In the genomic region with DNA sequence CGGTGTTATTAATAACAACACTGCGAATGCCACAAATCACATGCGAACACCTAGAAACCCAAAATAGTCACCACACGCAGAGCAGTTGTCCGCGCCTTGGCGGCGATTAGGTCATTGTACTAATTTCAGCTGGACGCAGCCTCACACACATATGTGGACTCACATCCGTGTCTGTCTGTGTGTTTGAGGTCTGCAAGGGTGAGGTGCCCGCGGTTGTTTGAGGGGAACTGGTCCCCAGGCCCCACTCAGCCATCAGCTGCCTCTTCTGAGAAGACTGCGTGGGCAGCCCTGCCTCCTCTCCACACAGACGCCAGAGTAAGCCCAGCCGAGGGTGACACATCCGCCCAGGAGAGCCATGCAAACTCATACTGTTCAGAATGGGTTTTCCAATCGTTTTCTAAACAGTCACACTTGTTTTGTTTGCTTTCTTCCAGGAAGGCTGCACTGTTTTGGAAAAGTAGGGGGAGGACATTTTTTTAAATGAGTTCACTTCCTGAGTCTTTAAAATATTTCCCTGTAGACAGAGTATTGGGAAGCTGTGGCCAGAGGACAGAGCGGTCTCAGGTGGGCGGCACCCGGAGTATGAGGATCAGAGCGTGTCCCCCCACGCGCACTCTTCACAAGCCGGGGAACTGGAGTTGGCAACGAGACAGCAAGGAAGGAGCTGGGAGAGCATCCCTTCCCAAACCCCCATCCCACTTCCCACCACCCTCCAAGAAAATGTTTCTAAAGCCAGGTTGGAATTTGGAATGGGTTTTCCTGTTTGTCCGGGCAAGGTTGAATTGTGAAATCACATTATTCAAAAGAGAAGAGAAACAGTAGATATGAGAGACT, we compare ENCODE assay signal across 8 cellular contexts. TPM values are rescaled to one million over a fixed set of nuclear protein-coding genes. Genes with fewer than 3 reads are reported as not detected.
DNase-seq lines count a peak whose midpoint lies in the region; ATAC-seq, FAIRE-seq and TF ChIP-seq lines count a peak whose summit lies in the region.

No MANE protein-coding gene starts in this region.

- H3K36me3 ChIP-seq in K562 (ENCODE audit: control insufficient read depth, insufficient read depth, low read length) (no peaks in the 10 kb centered on the region; the same call in 2 of the 3 replicates), right lobe of liver (no peaks in the 10 kb centered on the region), WERI-Rb-1 (no peaks in the 10 kb centered on the region)

- H3K9me3 ChIP-seq in K562 (replicated peaks; ENCODE audit: control insufficient read depth, insufficient read depth, low read depth, low read length) (peaks cover 6% of the 10 kb centered on the region), right lobe of liver (no peaks in the 10 kb centered on the region), WERI-Rb-1 (ENCODE audit: severe bottlenecking) (no peaks in the 10 kb centered on the region)

- H3K9ac ChIP-seq in K562 (ENCODE audit: insufficient read depth in 1 of 2, low read depth in 2 of 2, low read length in 2 of 2): peak overlapping the region in 1 of 2 experiments; percentile 23; a peak in 1 of 4 replicates

- no peaks in the 10 kb centered on the region for H3K79me2 ChIP-seq in K562 (ENCODE audit: control insufficient read depth, insufficient read depth, low read length)

- peaks cover 3% of the 10 kb centered on the region for H3K9me1 ChIP-seq in K562 (ENCODE audit: control insufficient read depth, insufficient read depth, low read length)

- intact Hi-C loops in K562 (cut with micrococcal nuclease): no loop called here
- intact Hi-C loops in right lobe of liver (cut with DNase I): loop anchor here (10.0 kb wide), 2 partner anchors 101 to 461 kb away; a partner anchor contains a TSS

- TF ChIP-seq POLR2A in K562 (conservative IDR thresholded peaks at IDR 0.05) (no peak), right lobe of liver (IDR thresholded peaks at IDR 0.05) (peak; percentile 62)

- peak overlapping the region; percentile 35 for H3K4me3 ChIP-seq in AG10803 (ENCODE audit: low read length)
- H3K4me3 ChIP-seq in K562: no peak overlapping the region
- peak overlapping the region; percentile 3 to 21 (median 19) for H3K4me3 ChIP-seq in right lobe of liver
- H3K4me3 ChIP-seq in WERI-Rb-1 (ENCODE audit: low read depth, low read length): no peak overlapping the region

- POLR2A ChIA-PET in K562 (lab: Yijun Ruan, JAX): interaction anchor here (0.6 to 0.9 kb wide), 4 partner anchors 26 to 535 kb away, joined by 3 read pairs; no protein-coding TSS in a partner anchor

- no peaks in the 10 kb centered on the region for H3K9me3 Mint-ChIP-seq in T-helper 2 cell treated with Interferon-gamma antibody and Interleukin-4, amounts not matched to agents 5 μg/mL and 100 μg/mL, for 36 hours

- ATAC-seq in GM19035 (IDR thresholded peaks at IDR 0.05; ENCODE audit: unreplicated experiment) (peak; percentile 63), HG03280 (IDR thresholded peaks at IDR 0.05; ENCODE audit: unreplicated experiment) (peak; percentile 50), K562 (peak; percentile 56), right lobe of liver (peak; percentile 26 to 55 (median 50))

- no peak for TF ChIP-seq RAD21 in K562 (CRISPR knock-in tag; conservative IDR thresholded peaks at IDR 0.05 in 1 of 2, IDR thresholded peaks at IDR 0.05 in 1 of 2)

- H3K27ac ChIP-seq in K562 (ENCODE audit: extremely low read depth, low read depth, low read length) (no peak overlapping the region), right lobe of liver (peak overlapping the region; percentile 88 to 97 (median 94)), WERI-Rb-1 (no peak overlapping the region)

- no peaks in the 10 kb centered on the region for H3K36me3 Mint-ChIP-seq in T-helper 2 cell treated with Interferon-gamma antibody and Interleukin-4, amounts not matched to agents 5 μg/mL and 100 μg/mL, for 36 hours (ENCODE audit: low read depth)

- H4K20me1 ChIP-seq in K562 (replicated peaks; ENCODE audit: control insufficient read depth, insufficient read depth, low read length): no peaks in the 10 kb centered on the region

- DNase-seq in AG10803 (ENCODE audit: low read depth) (peak; percentile 92), K562 (ENCODE audit: extremely low read depth in 1 of 4, low spot score in 3 of 4) (peak in 1 of 4 experiments; percentile 48), right lobe of liver (peak; percentile 67 to 83 (median 74)), WERI-Rb-1 (no peak)
- DNase-seq in T-helper 2 cell treated with Interferon-gamma antibody and Interleukin-4, amounts not matched to agents 5 μg/mL and 100 μg/mL, for 36 hours (ENCODE audit: low spot score): peak; percentile 86
- DNase-seq in stimulated activated CD4-positive, alpha-beta T cell treated with anti-CD3 and anti-CD28 coated beads, TNF-alpha, amount 100 ng/mL, for 1 hour (ENCODE audit: low read depth in 3 of 3, low spot score in 1 of 3): peak; percentile 21 to 49 (median 33)

- TF ChIP-seq EP300 in K562 (IDR thresholded peaks at IDR 0.05; ENCODE audit: low read length): no peak

- H3K4me1 Mint-ChIP-seq in T-helper 2 cell treated with Interferon-gamma antibody and Interleukin-4, amounts not matched to agents 5 μg/mL and 100 μg/mL, for 36 hours (ENCODE audit: low read depth): peaks cover 41% of the 10 kb centered on the region

- FAIRE-seq in K562 (lab: Jason Lieb, UNC): no peak

- H3K27ac Mint-ChIP-seq in T-helper 2 cell treated with Interferon-gamma antibody and Interleukin-4, amounts not matched to agents 5 μg/mL and 100 μg/mL, for 36 hours: peak overlapping the region; percentile 91

- H3K27me3 ChIP-seq in K562 (ENCODE audit: control insufficient read depth in 2 of 2, insufficient read depth in 2 of 2, low read length in 2 of 2) (no peaks in the 10 kb centered on the region), right lobe of liver (no peaks in the 10 kb centered on the region), WERI-Rb-1 (ENCODE audit: insufficient read depth, low read depth, severe bottlenecking) (no peaks in the 10 kb centered on the region)

- H3K4me3 Mint-ChIP-seq in T-helper 2 cell treated with Interferon-gamma antibody and Interleukin-4, amounts not matched to agents 5 μg/mL and 100 μg/mL, for 36 hours: peak overlapping the region; percentile 50

- peak overlapping the region; percentile 86 for H2AFZ ChIP-seq in K562 (ENCODE audit: low read depth, low read length)

- H3K4me1 ChIP-seq in K562 (replicated peaks in 1 of 2; ENCODE audit: control insufficient read depth in 2 of 2, insufficient read depth in 2 of 2, low read length in 2 of 2): peaks cover 21% of the 10 kb centered on the region in 2 experiments
- H3K4me1 ChIP-seq in right lobe of liver: peaks cover 0 to 77% (median 40%) of the 10 kb centered on the region in 4 donors

- no peak for TF ChIP-seq CTCF in AG10803 (conservative IDR thresholded peaks at IDR 0.05; ENCODE audit: low read length)
- TF ChIP-seq CTCF in K562 (IDR thresholded peaks at IDR 0.05 in 2 of 3, conservative IDR thresholded peaks at IDR 0.05 in 1 of 3; ENCODE audit: insufficient read depth in 2 of 3, low read depth in 1 of 3, low read length in 3 of 3): no peak
- no peak for TF ChIP-seq CTCF in right lobe of liver (IDR thresholded peaks at IDR 0.05)
- TF ChIP-seq CTCF in WERI-Rb-1 (IDR thresholded peaks at IDR 0.05; ENCODE audit: low read depth, low read length): no peak

- H3K27me3 Mint-ChIP-seq in T-helper 2 cell treated with Interferon-gamma antibody and Interleukin-4, amounts not matched to agents 5 μg/mL and 100 μg/mL, for 36 hours (ENCODE audit: low read depth): no peaks in the 10 kb centered on the region

- no TSS peak for BruUV-seq in K562 (replicated peaks; lab: Mats Ljungman, UMichigan)

- in situ Hi-C loops in K562 (cut with MboI): no loop called here

- 52% methylated on average over 26 of the region's 26 CpGs for WGBS in K562 (ENCODE audit: insufficient coverage, low coverage, missing lambda C conversion rate)
- WGBS in right lobe of liver (ENCODE audit: insufficient coverage, low coverage, low lambda C conversion rate, missing lambda C conversion rate): 17% methylated on average over 16 of the region's 26 CpGs

- CTCF ChIA-PET in K562 (lab: Yijun Ruan, JAX; ENCODE audit: low intra/inter-chr PET ratio): interaction anchor here (0.6 kb wide), 1 partner anchor 8 kb away, joined by 4 read pairs; no protein-coding TSS in a partner anchor

- peak overlapping the region; percentile 30; the same call in 1 of the 2 replicates for H3K4me2 ChIP-seq in K562 (ENCODE audit: insufficient read depth, low read length)

TF ChIP-seq in K562, 482 proteins besides CTCF, POLR2A, EP300 and RAD21 (continues in another document):
- no peak for TF ChIP-seq CCNT2 (IDR thresholded peaks at IDR 0.05; ENCODE audit: borderline replicate concordance, extremely low read depth, insufficient read length, low read depth, low read length)

RNA-seq across cellular contexts. Expression of a gene that starts 53.3 kb away (rescaled TPM):
- total RNA-seq in K562 (2011; cell fraction: chromatin; rRNA removed; ENCODE audit: low replicate concordance): 63.5 and 133 TPM in 2 replicates
- 96.9 and 106 TPM in 2 replicates for total RNA-seq in K562 (2011; cell fraction: nucleolus; rRNA removed)
- 165 and 259 TPM in 2 replicates for total RNA-seq in K562 (2011; cell fraction: nucleoplasm; rRNA removed)
- 136 and 154 TPM in 2 replicates for total RNA-seq in K562 (2014; rRNA removed)
- 165 and 211 TPM in 2 replicates for total RNA-seq in K562 (2014; rRNA removed; fragmentation: Illumina TruSeq; extraction: Trizol)
- total RNA-seq in K562 (2015; rRNA removed; fragmentation: Illumina TruSeq; extraction: Trizol): 124 and 131 TPM in 2 replicates
- 222 and 252 TPM in 2 replicates for total RNA-seq in K562 (2021)
- polyA plus RNA-seq in K562 (2011; rRNA removed): 334 and 469 TPM in 2 replicates
- polyA plus RNA-seq in K562 (2011; cell fraction: cytosol; rRNA removed): 47.6 and 124 TPM in 2 replicates
- 46.1 and 107 TPM in 2 replicates for polyA plus RNA-seq in K562 (2011; cell fraction: nucleus; rRNA removed)
- 197 and 293 TPM in 2 replicates for polyA plus RNA-seq in K562 (2012)
- 231 and 254 TPM in 2 replicates for polyA plus RNA-seq in K562 (2014; fragmentation: Illumina TruSeq; extraction: Trizol)
- 100 to 1,000 TPM in 1 of 2 experiments, 10 to 100 TPM in 1; 70.6 to 102 TPM for polyA plus RNA-seq in K562 (2014; fragmentation: Nextera tagmentation; extraction: Ambion mirVana)
- polyA plus RNA-seq in K562 (2014; rRNA removed): 159 and 165 TPM in 2 replicates
- 154 and 231 TPM in 2 replicates for polyA minus RNA-seq in K562 (2011; rRNA and poly(A)+ RNA removed)
- polyA minus RNA-seq in K562 (2011; cell fraction: cytosol; rRNA and poly(A)+ RNA removed): 110 and 119 TPM in 2 replicates
- 35.9 and 64.5 TPM in 2 replicates for polyA minus RNA-seq in K562 (2011; cell fraction: nucleus; rRNA and poly(A)+ RNA removed)
- total RNA-seq in right lobe of liver: 10 to 100 TPM; 33.0 to 59.2 (median 42.7) TPM

Comparison
In these comparisons a context has a peak if more than half of its experiments do, and no peak if none do; other contexts are left out.
1. H3K4me3 ChIP-seq: peak in AG10803 (single experiment) and right lobe of liver (3 of 3); none in K562 (single experiment) and WERI-Rb-1 (single experiment).
2. H3K27ac ChIP-seq: peak in right lobe of liver (3 of 3); none in K562 (single experiment) and WERI-Rb-1 (single experiment).
3. Peak in every context shown above with its lines, with median percentiles within 50 percentile points of each other: ATAC-seq.